In the genomic region with DNA sequence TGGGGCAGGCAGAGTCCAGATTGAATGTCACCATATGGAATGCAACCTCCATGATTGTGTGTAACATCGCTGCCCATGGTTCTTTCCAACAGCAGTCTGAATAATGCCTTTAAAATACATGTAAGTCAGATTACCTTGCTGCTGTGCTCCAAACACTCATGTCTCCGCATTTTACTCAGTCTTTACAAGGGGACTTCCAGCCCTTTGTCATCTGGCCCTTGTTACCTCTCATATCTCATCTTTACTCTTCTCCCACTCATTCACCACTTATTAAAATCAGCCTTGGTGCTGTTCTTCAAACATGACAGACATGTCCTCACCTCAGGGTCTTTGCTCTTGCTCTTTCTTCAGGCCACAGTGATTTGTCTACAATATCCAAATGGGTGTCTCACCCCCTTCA, we compare ENCODE assay signal across 28 cellular contexts.
"Had no signal": no experiment of that assay in that cellular context is flagged by ENCODE, and none has a peak within 500 bp of the region (broad histone marks: within the 10 kb centered on the region; RNA-seq: fewer than 3 reads in every experiment).

No MANE protein-coding gene starts in this region.

- H3K4me3 ChIP-seq: breast epithelium, pancreas, prostate gland, sigmoid colon, suprapubic skin, tibial artery had no signal

- DNase-seq: activated CD4-positive, alpha-beta memory T cell treated with anti-CD3 and anti-CD28 coated beads for 36 hours; activated CD4-positive, alpha-beta T cell treated with anti-CD3 and anti-CD28 coated beads, Interleukin-2, amount 10 ng/mL, durations not matched to agents 24 days and 14 days; activated CD4-positive, CD25-positive, alpha-beta regulatory T cell treated with anti-CD3 and anti-CD28 coated beads, Interleukin-2, amount 50 U/mL, for 72 hours; activated CD8-positive, alpha-beta memory T cell treated with anti-CD3 and anti-CD28 coated beads, Interleukin-2, amount 50 U/mL, for 4 hours; activated T-cell treated with anti-CD3 and anti-CD28 coated beads, Interleukin-2, amount 50 U/mL, for 24 hours; central memory CD4-positive, alpha-beta T cell; endodermal cell; foreskin fibroblast; head of caudate nucleus; hypothalamus; immature natural killer cell; kidney; left colon; naive thymus-derived CD4-positive, alpha-beta T cell; nucleus accumbens; pancreas; sigmoid colon; small intestine; stimulated activated CD4-positive, alpha-beta T cell treated with anti-CD3 and anti-CD28 coated beads, Interleukin-4, amount 100 ng/mL, for 24 hours; T-helper 9 cell; tibial artery had no signal

- ATAC-seq: activated naive CD4-positive, alpha-beta T cell treated with anti-CD3 and anti-CD28 coated beads, Interleukin-2, amount 50 U/mL, for 72 hours; activated T-helper 17 cell treated with anti-CD3 and anti-CD28 coated beads, Interleukin-2, amount 50 U/mL, for 72 hours; esophagus mucosa; left colon; naive thymus-derived CD4-positive, alpha-beta T cell; pancreas; stimulated activated memory B cell treated with anti-CD40 and anti-IgM and Interleukin-4, amounts not matched to agents 10 μg/mL and 1 μg/mL and 100 μg/mL, for 72 hours had no signal

- H3K27me3 ChIP-seq: breast epithelium, pancreas, sigmoid colon, suprapubic skin, tibial artery had no signal

- H3K36me3 ChIP-seq: breast epithelium, pancreas, prostate gland, sigmoid colon, suprapubic skin, tibial artery had no signal

- H3K9me3 ChIP-seq: breast epithelium, pancreas, prostate gland, sigmoid colon, suprapubic skin, tibial artery had no signal

- H3K4me1 ChIP-seq: breast epithelium, pancreas, prostate gland, sigmoid colon, suprapubic skin, tibial artery had no signal

- H3K27ac ChIP-seq: breast epithelium, pancreas, prostate gland, sigmoid colon, suprapubic skin, tibial artery had no signal
